ENCODE assay signal across 13 cellular contexts in the genomic region with DNA sequence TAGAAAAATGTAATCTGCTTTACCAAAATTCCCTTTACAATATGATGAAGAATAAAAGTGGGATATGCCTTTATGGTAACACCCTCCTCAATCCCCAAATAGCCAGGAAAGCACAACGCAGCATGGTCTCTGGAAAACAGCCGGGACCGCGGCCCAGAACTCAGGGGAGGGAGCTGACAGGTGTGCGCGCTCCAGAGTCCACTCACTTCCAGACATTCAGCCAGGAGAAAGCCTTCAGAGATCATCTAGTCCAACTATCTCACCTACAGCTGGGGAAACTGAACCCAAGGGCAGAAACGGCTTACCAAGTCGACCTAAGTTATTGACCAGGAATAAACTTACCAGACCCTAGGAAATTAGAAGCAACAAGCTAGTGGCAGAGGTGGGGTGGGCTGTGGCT.
"Had no signal": no experiment of that assay in that cellular context is flagged by ENCODE, and none has a peak within 500 bp of the region (broad histone marks: within the 10 kb centered on the region; RNA-seq: fewer than 3 reads in every experiment).

No MANE protein-coding gene starts in this region.

- H3K27me3 ChIP-seq: ascending aorta, tibial artery had no signal

- H3K36me3 ChIP-seq: tibial artery had no signal

- H3K4me3 ChIP-seq: ascending aorta, tibial artery had no signal

- H3K4me1 Mint-ChIP-seq: activated naive CD4-positive, alpha-beta T cell treated with anti-CD3 and anti-CD28 coated beads, Interleukin-2, amount 10 ng/mL, durations not matched to agents 7 days and 5 days; nephron progenitor cell; stimulated activated memory B cell treated with anti-CD40 and anti-IgM and Interleukin-4, amounts not matched to agents 10 μg/mL and 1 μg/mL and 100 μg/mL, for 72 hours had no signal

- H3K27me3 Mint-ChIP-seq: stimulated activated memory B cell treated with anti-CD40 and anti-IgM and Interleukin-4, amounts not matched to agents 10 μg/mL and 1 μg/mL and 100 μg/mL, for 72 hours had no signal

- H3K9me3 ChIP-seq: ascending aorta had no signal

- DNase-seq: activated CD4-positive, alpha-beta T cell treated with anti-CD3 and anti-CD28 coated beads, Interleukin-2, amount 50 U/mL, for 1 hour; activated CD8-positive, alpha-beta memory T cell treated with anti-CD3 and anti-CD28 coated beads for 24 hours; activated naive CD4-positive, alpha-beta T cell treated with anti-CD3 and anti-CD28 coated beads, Interleukin-2, amount 10 ng/mL, durations not matched to agents 7 days and 5 days; activated T-cell treated with anti-CD3 and anti-CD28 coated beads for 4 hours; hypothalamus; kidney glomerular epithelial cell; nephron progenitor cell; stimulated activated CD4-positive, alpha-beta T cell treated with anti-CD3 and anti-CD28 coated beads, Interleukin-2, amount 100 ng/mL, for 48 hours; tibial artery had no signal

- H3K36me3 Mint-ChIP-seq: activated naive CD4-positive, alpha-beta T cell treated with anti-CD3 and anti-CD28 coated beads, Interleukin-2, amount 10 ng/mL, durations not matched to agents 7 days and 5 days; stimulated activated memory B cell treated with anti-CD40 and anti-IgM and Interleukin-4, amounts not matched to agents 10 μg/mL and 1 μg/mL and 100 μg/mL, for 72 hours had no signal

- H3K4me1 ChIP-seq: ascending aorta had no signal

- H3K27ac ChIP-seq: ascending aorta had no signal

- H3K27ac Mint-ChIP-seq: activated naive CD4-positive, alpha-beta T cell treated with anti-CD3 and anti-CD28 coated beads, Interleukin-2, amount 10 ng/mL, durations not matched to agents 7 days and 5 days; activated T-helper 2 cell treated with anti-CD3 and anti-CD28 coated beads, Interferon-gamma antibody, Interleukin-2, Interleukin-4, amounts not matched to agents 10 μg/mL and 5 μg/mL and 100 μg/mL, durations not matched to agents 14 hours and 24 hours and 36 hours; nephron progenitor cell; stimulated activated memory B cell treated with anti-CD40 and anti-IgM and Interleukin-4, amounts not matched to agents 10 μg/mL and 1 μg/mL and 100 μg/mL, for 72 hours; T-helper 2 cell treated with Interferon-gamma antibody and Interleukin-4, amounts not matched to agents 5 μg/mL and 100 μg/mL, for 36 hours had no signal

- H3K4me3 Mint-ChIP-seq: activated naive CD4-positive, alpha-beta T cell treated with anti-CD3 and anti-CD28 coated beads, Interleukin-2, amount 10 ng/mL, durations not matched to agents 7 days and 5 days; nephron progenitor cell; stimulated activated memory B cell treated with anti-CD40 and anti-IgM and Interleukin-4, amounts not matched to agents 10 μg/mL and 1 μg/mL and 100 μg/mL, for 72 hours; T-helper 2 cell treated with Interferon-gamma antibody and Interleukin-4, amounts not matched to agents 5 μg/mL and 100 μg/mL, for 36 hours had no signal
